1 cellular context compared by ENCODE assay signal in genomic region chr12:103929051-103929908, GRCh38.
A peak's percentile ranks its signal among the peaks of the same experiment; 100 is the strongest.
TF ChIP-seq lines count a peak whose summit lies in the region.

No MANE protein-coding gene starts in this region.

TF ChIP-seq in GM12878, 131 proteins besides CTCF, POLR2A, EP300 and RAD21 (continued from another document and continues in another):
- TF ChIP-seq NFYA (IDR thresholded peaks at IDR 0.05; ENCODE audit: borderline replicate concordance, low read depth, low read length) = no peak
- no peak for TF ChIP-seq MYC (IDR thresholded peaks at IDR 0.05; ENCODE audit: insufficient read depth, insufficient read length, insufficient replicate concordance, low read length, severe bottlenecking)
- peak; percentile 69; the same call in 1 of the 2 replicates for TF ChIP-seq IKZF1 (conservative IDR thresholded peaks at IDR 0.05)
- TF ChIP-seq ZBED1 (IDR thresholded peaks at IDR 0.05; ENCODE audit: borderline replicate concordance) = 0 out of 2 replicates have a peak, but pooled peaks have one; percentile 44
- no peak for TF ChIP-seq E2F4 (IDR thresholded peaks at IDR 0.05; ENCODE audit: low read depth, low read length)
- no peak; the same call in 1 of the 2 replicates for TF ChIP-seq NR2F1 (conservative IDR thresholded peaks at IDR 0.05)
- TF ChIP-seq ASH2L (IDR thresholded peaks at IDR 0.05; ENCODE audit: borderline replicate concordance, low read depth) = 0 out of 2 replicates have a peak, but pooled peaks have one; percentile 25
- TF ChIP-seq CREB1 (IDR thresholded peaks at IDR 0.05; ENCODE audit: low read depth) = peak; percentile 8
- TF ChIP-seq YY1 (IDR thresholded peaks at IDR 0.05; ENCODE audit: low read depth, low read length) = peak; percentile 43; the same call in 1 of the 2 replicates
- TF ChIP-seq FOXK2 (IDR thresholded peaks at IDR 0.05) = no peak
- no peak; the same call in 1 of the 2 replicates for TF ChIP-seq IRF4 (IDR thresholded peaks at IDR 0.05; ENCODE audit: low read depth, low read length)
- TF ChIP-seq FOS (IDR thresholded peaks at IDR 0.05; ENCODE audit: borderline replicate concordance, extremely low read depth, insufficient read length) = no peak
- TF ChIP-seq ZNF622 (IDR thresholded peaks at IDR 0.05) = no peak
- TF ChIP-seq ZNF384 (IDR thresholded peaks at IDR 0.05; ENCODE audit: borderline replicate concordance, low read depth, low read length) = no peak
- no peak for TF ChIP-seq ZNF592 (IDR thresholded peaks at IDR 0.05)
- TF ChIP-seq POLR2AphosphoS5 (IDR thresholded peaks at IDR 0.05; ENCODE audit: low read length) = peak; percentile 85
- no peak; the same call in 1 of the 2 replicates for TF ChIP-seq RBBP5 (conservative IDR thresholded peaks at IDR 0.05)
- TF ChIP-seq EGR1 (IDR thresholded peaks at IDR 0.05; ENCODE audit: borderline replicate concordance in 1 of 2, low read depth in 2 of 2, low read length in 2 of 2) = no peak
- peak in 1 of 2 experiments; percentile 62; a peak in 2 of 4 replicates for TF ChIP-seq ETV6 (conservative IDR thresholded peaks at IDR 0.05 in 1 of 2, IDR thresholded peaks at IDR 0.05 in 1 of 2; ENCODE audit: borderline replicate concordance in 1 of 2, low read depth in 1 of 2)
- no peak for TF ChIP-seq IRF5 (IDR thresholded peaks at IDR 0.05; ENCODE audit: borderline replicate concordance)
- peak; percentile 56 for TF ChIP-seq KLF5 (IDR thresholded peaks at IDR 0.05; ENCODE audit: partially characterized antibody)
- peak; percentile 89; the same call in 1 of the 2 replicates for TF ChIP-seq TARDBP (IDR thresholded peaks at IDR 0.05; ENCODE audit: borderline replicate concordance)
- TF ChIP-seq HDAC6 (IDR thresholded peaks at IDR 0.05; ENCODE audit: unreplicated experiment) = no peak
- no peak for TF ChIP-seq STAT1 (conservative IDR thresholded peaks at IDR 0.05)
- TF ChIP-seq TBL1XR1 (IDR thresholded peaks at IDR 0.05; ENCODE audit: low read depth, low read length) = no peak; the same call in 1 of the 2 replicates
- TF ChIP-seq SREBF2 (IDR thresholded peaks at IDR 0.05; ENCODE audit: low read length) = no peak
- no peak for TF ChIP-seq RCOR1 (conservative IDR thresholded peaks at IDR 0.05; ENCODE audit: low read depth, low read length)
- no peak for TF ChIP-seq CBX3 (IDR thresholded peaks at IDR 0.05; ENCODE audit: borderline replicate concordance, low read depth)
- peak; percentile 62 for TF ChIP-seq FOXM1 (IDR thresholded peaks at IDR 0.05; ENCODE audit: low read depth, low read length)
- TF ChIP-seq HSF1 (IDR thresholded peaks at IDR 0.05; ENCODE audit: low read depth, low read length) = no peak
- TF ChIP-seq PAX5 (IDR thresholded peaks at IDR 0.05; ENCODE audit: borderline replicate concordance, low read depth, low read length) = peak; percentile 22; the same call in 1 of the 2 replicates
- TF ChIP-seq LARP7 (IDR thresholded peaks at IDR 0.05) = no peak; the same call in 1 of the 2 replicates
- TF ChIP-seq YBX1 (IDR thresholded peaks at IDR 0.05) = no peak
- TF ChIP-seq BRCA1 (IDR thresholded peaks at IDR 0.05; ENCODE audit: low read depth, low read length) = no peak
- 0 out of 2 replicates have a peak, but pooled peaks have one; percentile 12 for TF ChIP-seq ATF2 (IDR thresholded peaks at IDR 0.05; ENCODE audit: low read length)
- TF ChIP-seq SIX5 (IDR thresholded peaks at IDR 0.05; ENCODE audit: low read depth, low read length, severe bottlenecking) = peak; percentile 93
- TF ChIP-seq ATF7 (IDR thresholded peaks at IDR 0.05; ENCODE audit: low read depth) = no peak; the same call in 1 of the 2 replicates
- TF ChIP-seq ELK1 (IDR thresholded peaks at IDR 0.05; ENCODE audit: low read depth, low read length) = no peak; the same call in 1 of the 2 replicates
- 0 out of 2 replicates have a peak, but pooled peaks have one; percentile 6 for TF ChIP-seq IRF3 (IDR thresholded peaks at IDR 0.05)
- no peak for TF ChIP-seq JUND (IDR thresholded peaks at IDR 0.05; ENCODE audit: low read depth, low read length)
- no peak for TF ChIP-seq SKIL (IDR thresholded peaks at IDR 0.05; ENCODE audit: low read depth, poor library complexity, severe bottlenecking)
- no peak for TF ChIP-seq RUNX3 (IDR thresholded peaks at IDR 0.05; ENCODE audit: low read length)
- no peak; a peak in 1 of 4 replicates for TF ChIP-seq CEBPB (IDR thresholded peaks at IDR 0.05; ENCODE audit: borderline replicate concordance in 1 of 2, low read depth in 2 of 2, low read length in 2 of 2)
- TF ChIP-seq NRF1 (conservative IDR thresholded peaks at IDR 0.05; ENCODE audit: low read depth, low read length) = no peak
- TF ChIP-seq GABPA (IDR thresholded peaks at IDR 0.05; ENCODE audit: low read depth) = no peak
- no peak; the same call in 1 of the 2 replicates for TF ChIP-seq HDAC2 (IDR thresholded peaks at IDR 0.05)
- TF ChIP-seq REST (IDR thresholded peaks at IDR 0.05; ENCODE audit: low read depth, low read length) = no peak
